In genomic region chr12:77540097-77540496, GRCh38 we compare ENCODE assay signal across 18 cellular contexts.
DNase-seq lines count a peak whose midpoint lies in the region; ATAC-seq and TF ChIP-seq lines count a peak whose summit lies in the region.
"Had no signal": no experiment of that assay in that cellular context is flagged by ENCODE, and none has a peak within 500 bp of the region (broad histone marks: within the 10 kb centered on the region; RNA-seq: fewer than 3 reads in every experiment).

No MANE protein-coding gene starts in this region.

- intact Hi-C loops in adrenal gland (cut with DNase I) (no loop called here), right cardiac atrium (cut with DNase I) (no loop called here)

- H3K27ac Mint-ChIP-seq in GM23338 = no peak overlapping the region
- H3K27ac Mint-ChIP-seq: CD8-positive, alpha-beta memory T cell; IgD-negative memory B cell; T-helper 1 cell treated with Interleukin-12 subunit alpha and Interleukin-12 subunit beta and Interleukin-4 antibody, amounts not matched to agents 30 μg/mL and 1 μg/mL, for 36 hours had no signal

- H3K9me3 ChIP-seq in adrenal gland (replicated peaks in 1 of 3) (no peaks in the 10 kb centered on the region), right cardiac atrium (ENCODE audit: control insufficient read depth, low read length) (no peaks in the 10 kb centered on the region)
- H3K9me3 ChIP-seq: SK-N-SH had no signal

- ATAC-seq in GM23338 (no peak), right cardiac atrium (no peak)
- ATAC-seq: Panc1, Right ventricle myocardium inferior had no signal

- no peak overlapping the region for H3K4me3 ChIP-seq in GM23338
- no peak overlapping the region for H3K4me3 ChIP-seq in mesendoderm (ENCODE audit: low read length)
- H3K4me3 ChIP-seq in adrenal gland = no peak overlapping the region
- no peak overlapping the region for H3K4me3 ChIP-seq in right cardiac atrium (ENCODE audit: low read length)

- no peak overlapping the region for H3K27ac ChIP-seq in GM23338 (ENCODE audit: low read depth)
- H3K27ac ChIP-seq in mesendoderm (ENCODE audit: low read depth, low read length) = no peak overlapping the region
- H3K27ac ChIP-seq in adrenal gland = no peak overlapping the region
- H3K27ac ChIP-seq in right cardiac atrium (ENCODE audit: low read length) = no peak overlapping the region

- 0 out of 3 replicates have a peak, but pooled peaks cover 2% of the 10 kb centered on the region for H3K9me3 Mint-ChIP-seq in GM23338

- TF ChIP-seq CTCF in GM10266 (IDR thresholded peaks at IDR 0.05; ENCODE audit: control insufficient read depth, insufficient read depth, low read depth, missing control alignments) = peak; percentile 30
- peak; percentile 40 to 55 for TF ChIP-seq CTCF in GM23338 (conservative IDR thresholded peaks at IDR 0.05; ENCODE audit: low read depth in 2 of 2)
- TF ChIP-seq CTCF in adrenal gland (IDR thresholded peaks at IDR 0.05) = no peak

- no peak overlapping the region for H4K8ac ChIP-seq in mesendoderm (ENCODE audit: low read depth, low read length)

- no peak overlapping the region for H3K23ac ChIP-seq in mesendoderm (ENCODE audit: low read length)

- H3K79me1 ChIP-seq in mesendoderm (ENCODE audit: low read length) = no peaks in the 10 kb centered on the region

- H3K79me2 ChIP-seq in GM23338 (replicated peaks; ENCODE audit: insufficient read depth) = no peaks in the 10 kb centered on the region
- H3K79me2 ChIP-seq in mesendoderm (ENCODE audit: control insufficient read depth, insufficient read depth, low read length) = no peaks in the 10 kb centered on the region

- TF ChIP-seq POLR2A in adrenal gland (IDR thresholded peaks at IDR 0.05) = no peak

- no peak overlapping the region for H2AK5ac ChIP-seq in mesendoderm (ENCODE audit: low read length)

- no peak overlapping the region for H3K9ac ChIP-seq in mesendoderm (ENCODE audit: low read length)
- H3K9ac ChIP-seq: SK-N-SH had no signal

- no peak overlapping the region for H3K4me2 ChIP-seq in GM23338
- H3K4me2 ChIP-seq in mesendoderm (ENCODE audit: low read length) = no peak overlapping the region
- H3K4me2 ChIP-seq: SK-N-SH had no signal

- no peaks in the 10 kb centered on the region for H3K36me3 Mint-ChIP-seq in GM23338 (ENCODE audit: low read depth)
- H3K36me3 Mint-ChIP-seq: CD8-positive, alpha-beta memory T cell; IgD-negative memory B cell had no signal

- no peak overlapping the region for H3K4ac ChIP-seq in mesendoderm (ENCODE audit: low read depth, low read length)

- DNase-seq in GM10266 (ENCODE audit: extremely low spot score) = no peak
- no peak for DNase-seq in GM23338 (ENCODE audit: low spot score)
- peak; percentile 22 for DNase-seq in SK-MEL-5 (ENCODE audit: low read depth, low spot score)
- DNase-seq in mesendoderm = peak; percentile 11
- DNase-seq in DMS 273 treated with DMSO at 0.1 percent for 48 hours (lab: John Stamatoyannopoulos, UW) = no peak
- no peak for DNase-seq in adrenal gland
- no peak for DNase-seq in right cardiac atrium
- no peak for DNase-seq in NCI-H748 (lab: John Stamatoyannopoulos, UW; ENCODE audit: unreplicated experiment)
- DNase-seq: CD8-positive, alpha-beta memory T cell; NCI-H1048; NCI-H1694; NCI-H446; NCI-H774; SK-N-SH had no signal

- in situ Hi-C loops in SK-MEL-5 (cut with HindIII; ENCODE audit: low pct_unique_long_range_greater_than_20kb, low sequenced_read_pairs) = no loop called here

- no peaks in the 10 kb centered on the region for H3K27me3 Mint-ChIP-seq in GM23338 (ENCODE audit: insufficient read depth, low read depth, poor library complexity)
- H3K27me3 Mint-ChIP-seq: CD8-positive, alpha-beta memory T cell; IgD-negative memory B cell had no signal

- H3K18ac ChIP-seq in mesendoderm (ENCODE audit: low read length) = no peak overlapping the region

- no peak overlapping the region for H2BK5ac ChIP-seq in mesendoderm (ENCODE audit: low read length)

- H4K20me1 ChIP-seq in GM23338 (replicated peaks; ENCODE audit: insufficient read depth) = no peaks in the 10 kb centered on the region

- WGBS in mesendoderm (ENCODE audit: extremely low coverage, insufficient coverage, low lambda C conversion rate) = no CpG with 5 or more reads among the region's 2 CpGs
- WGBS in adrenal gland, 4 donors = 35 to 52% (median 38%) methylated on average over 2 of the region's 2 CpGs
- 49% methylated on average over 2 of the region's 2 CpGs for WGBS in right cardiac atrium

- no peak overlapping the region for H2AFZ ChIP-seq in GM23338

- H3K36me3 ChIP-seq in GM23338 (ENCODE audit: insufficient read depth) (no peaks in the 10 kb centered on the region), mesendoderm (ENCODE audit: control insufficient read depth, insufficient read depth, low read length) (no peaks in the 10 kb centered on the region), adrenal gland (replicated peaks in 1 of 2) (no peaks in the 10 kb centered on the region)

- H2BK120ac ChIP-seq in mesendoderm (ENCODE audit: low read depth, low read length) = no peak overlapping the region

- H3K4me1 ChIP-seq in GM23338 (ENCODE audit: insufficient read depth) (no peaks in the 10 kb centered on the region), mesendoderm (ENCODE audit: control insufficient read depth, low read depth, low read length) (no peaks in the 10 kb centered on the region), adrenal gland (replicated peaks in 1 of 2) (no peaks in the 10 kb centered on the region), right cardiac atrium (ENCODE audit: control insufficient read depth, insufficient read depth, low read length) (no peaks in the 10 kb centered on the region)

- no peak overlapping the region for H3K4me3 Mint-ChIP-seq in GM23338
- H3K4me3 Mint-ChIP-seq: CD8-positive, alpha-beta memory T cell; IgD-negative memory B cell; T-helper 1 cell treated with Interleukin-12 subunit alpha and Interleukin-12 subunit beta and Interleukin-4 antibody, amounts not matched to agents 30 μg/mL and 1 μg/mL, for 36 hours had no signal

- no peaks in the 10 kb centered on the region for H3K9me2 ChIP-seq in GM23338 (ENCODE audit: insufficient read depth)
- H3K9me2 ChIP-seq: SK-N-SH had no signal

- H3K56ac ChIP-seq in mesendoderm (ENCODE audit: low read length) = no peak overlapping the region

- no peak overlapping the region for H4K5ac ChIP-seq in mesendoderm (ENCODE audit: low read length)

- no peaks in the 10 kb centered on the region for H3K4me1 Mint-ChIP-seq in GM23338
- H3K4me1 Mint-ChIP-seq: CD8-positive, alpha-beta memory T cell; IgD-negative memory B cell had no signal

- H3F3A ChIP-seq in GM23338 (replicated peaks; ENCODE audit: low read depth) = no peaks in the 10 kb centered on the region

- H2BK15ac ChIP-seq in mesendoderm (replicated peaks; ENCODE audit: low read depth) = no peak overlapping the region

- H3K27me3 ChIP-seq in GM23338 (ENCODE audit: insufficient read depth) (no peaks in the 10 kb centered on the region), mesendoderm (ENCODE audit: insufficient read depth, low read length, poor library complexity) (no peaks in the 10 kb centered on the region), adrenal gland (no peaks in the 10 kb centered on the region), right cardiac atrium (ENCODE audit: control insufficient read depth, insufficient read depth) (no peaks in the 10 kb centered on the region)

TF ChIP-seq in GM23338, 12 proteins besides CTCF, POLR2A, EP300 and RAD21:
- TF ChIP-seq ETS1 (IDR thresholded peaks at IDR 0.05) = no peak

Comparison
In these comparisons a context has a peak if more than half of its experiments do, and no peak if none do; other contexts are left out.
1. DNase-seq: peak in SK-MEL-5 (single experiment) and mesendoderm (single experiment); none in GM10266 (single experiment), GM23338 (single experiment), DMS 273 treated with DMSO at 0.1 percent for 48 hours (single experiment), adrenal gland (0 of 7), right cardiac atrium (0 of 3) and NCI-H748 (single experiment).
2. CTCF ChIP-seq: peak in GM10266 (single experiment) and GM23338 (2 of 2); none in adrenal gland (0 of 6).